ENCODE assay signal across 10 cellular contexts in genomic region chr10:104659809-104660208, GRCh38. TPM values are rescaled to one million over a fixed set of nuclear protein-coding genes. Genes with fewer than 3 reads are reported as not detected.
"Had no signal": no experiment of that assay in that cellular context is flagged by ENCODE, and none has a peak within 500 bp of the region (broad histone marks: within the 10 kb centered on the region; RNA-seq: fewer than 3 reads in every experiment).

No MANE protein-coding gene starts in this region.

- H3K36me3 ChIP-seq: HAP-1 had no signal

- H3K4me3 ChIP-seq: HAP-1, K562 had no signal

- H3K9me3 ChIP-seq: HAP-1 had no signal

- DNase-seq: GOT3, H7, IMR-90, KG1 had no signal

- ATAC-seq: HCT116, HepG2, K562 had no signal

- H3K4me1 ChIP-seq: HAP-1 had no signal

- FAIRE-seq: HepG2, K562 had no signal

RNA-seq across cellular contexts. Expression of gene SORCS3, which starts 18.7 kb away (rescaled TPM):
- total RNA-seq: H4, HepG2, HT-29, IMR-90, K562 had no signal
